ENCODE assay signal across 11 cellular contexts in genomic region chr11:127683321-127683720, GRCh38.
"Had no signal": no experiment of that assay in that cellular context is flagged by ENCODE, and none has a peak within 500 bp of the region (broad histone marks: within the 10 kb centered on the region; RNA-seq: fewer than 3 reads in every experiment).

No MANE protein-coding gene starts in this region.

- H3K4me3 Mint-ChIP-seq: GM23338, H9, HFFc6 had no signal

- H3K4me2 ChIP-seq: GM23338 had no signal

- H3K9ac ChIP-seq: GM23248 had no signal

- H3K4me1 ChIP-seq: HAP-1 had no signal

- H3K9me3 Mint-ChIP-seq: GM23338, H9, HFFc6 had no signal

- H3K4me1 Mint-ChIP-seq: H9 had no signal

- ATAC-seq: GM23338, HCT116 had no signal

- H2AFZ ChIP-seq: GM23248, GM23338 had no signal

- DNase-seq: GM23248, GOT3, H7, H9, HCEC 1CT, HFFc6 had no signal

- H3K4me3 ChIP-seq: GM23248, GM23338, HAP-1 had no signal

- H3K9me3 ChIP-seq: HAP-1 had no signal

- H3K27ac Mint-ChIP-seq: GM23338, H9, HFFc6 had no signal

- FAIRE-seq: H1, H54 had no signal

- H3K36me3 ChIP-seq: HAP-1 had no signal

- H3K27ac ChIP-seq: GM23248 had no signal
